ENCODE assay signal across 18 cellular contexts in the genomic region with DNA sequence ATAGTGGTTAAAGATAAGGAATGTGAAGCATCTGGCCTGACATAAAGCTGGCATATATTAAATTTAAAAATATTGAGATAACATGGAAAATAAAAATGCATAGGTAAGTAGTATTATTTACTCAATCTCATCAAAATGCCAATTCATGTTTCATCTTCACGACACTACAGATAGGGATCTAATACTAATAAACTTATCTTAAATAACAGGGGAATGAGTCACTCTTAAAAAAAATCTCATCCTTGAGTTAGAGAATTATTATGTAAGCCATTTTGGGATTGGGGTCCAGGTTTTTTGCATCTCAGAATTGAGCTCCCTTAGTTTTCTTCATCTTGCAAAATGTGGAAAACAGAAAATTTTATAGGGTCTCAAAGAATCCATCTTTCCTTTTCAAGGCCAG.
"Had no signal": no experiment of that assay in that cellular context is flagged by ENCODE, and none has a peak within 500 bp of the region (broad histone marks: within the 10 kb centered on the region; RNA-seq: fewer than 3 reads in every experiment).

No MANE protein-coding gene starts in this region.

- H3K27ac Mint-ChIP-seq: stimulated activated naive B cell treated with anti-CD40 and anti-IgM and Interleukin-4, amounts not matched to agents 10 μg/mL and 1 μg/mL and 100 μg/mL, for 72 hours; stimulated activated naive CD8-positive, alpha-beta T cell treated with anti-CD3 and anti-CD28 coated beads, Interleukin-15, amount 100 ng/mL, for 72 hours had no signal

- ATAC-seq: foreskin keratinocyte; naive thymus-derived CD4-positive, alpha-beta T cell; sciatic nerve; stimulated activated naive B cell treated with anti-CD40 and anti-IgM and Interleukin-4, amounts not matched to agents 10 μg/mL and 1 μg/mL and 100 μg/mL, for 72 hours; stimulated activated naive CD8-positive, alpha-beta T cell treated with anti-CD3 and anti-CD28 coated beads, Interleukin-15, amount 100 ng/mL, for 72 hours; upper lobe of right lung had no signal

- H3K4me3 Mint-ChIP-seq: stimulated activated naive B cell treated with anti-CD40 and anti-IgM and Interleukin-4, amounts not matched to agents 10 μg/mL and 1 μg/mL and 100 μg/mL, for 72 hours; stimulated activated naive CD8-positive, alpha-beta T cell treated with anti-CD3 and anti-CD28 coated beads, Interleukin-15, amount 100 ng/mL, for 72 hours had no signal

- H3K27me3 ChIP-seq: foreskin keratinocyte, hepatocyte, testis, tibial nerve, upper lobe of right lung, vagina had no signal

- H3K4me1 Mint-ChIP-seq: stimulated activated naive B cell treated with anti-CD40 and anti-IgM and Interleukin-4, amounts not matched to agents 10 μg/mL and 1 μg/mL and 100 μg/mL, for 72 hours had no signal

- H3K4me1 ChIP-seq: testis, tibial nerve, vagina had no signal

- H3K36me3 ChIP-seq: tibial nerve, upper lobe of right lung, vagina had no signal

- H3K79me2 ChIP-seq: hepatocyte had no signal

- H3K9me3 ChIP-seq: testis, tibial nerve, upper lobe of right lung, vagina had no signal

- H2AFZ ChIP-seq: hepatocyte had no signal

- DNase-seq: dermis blood vessel endothelial cell; erythroblast; foreskin keratinocyte; head of caudate nucleus; kidney glomerular epithelial cell; naive thymus-derived CD4-positive, alpha-beta T cell; posterior cingulate gyrus; stimulated activated CD4-positive, alpha-beta T cell treated with anti-CD3 and anti-CD28 coated beads, Interleukin-2, amount 100 ng/mL, for 24 hours; stimulated activated CD4-positive, alpha-beta T cell treated with anti-CD3 and anti-CD28 coated beads, Interleukin-4, amount 100 ng/mL, for 4 hours; stimulated activated naive B cell treated with anti-CD40 and anti-IgM and Interleukin-4, amounts not matched to agents 10 μg/mL and 1 μg/mL and 100 μg/mL, for 72 hours; stimulated activated naive CD8-positive, alpha-beta T cell treated with anti-CD3 and anti-CD28 coated beads, Interleukin-15, amount 100 ng/mL, for 72 hours; testis; upper lobe of right lung had no signal

- H3K27me3 Mint-ChIP-seq: naive thymus-derived CD4-positive, alpha-beta T cell; stimulated activated naive B cell treated with anti-CD40 and anti-IgM and Interleukin-4, amounts not matched to agents 10 μg/mL and 1 μg/mL and 100 μg/mL, for 72 hours; stimulated activated naive CD8-positive, alpha-beta T cell treated with anti-CD3 and anti-CD28 coated beads, Interleukin-15, amount 100 ng/mL, for 72 hours had no signal

- H3K4me2 ChIP-seq: hepatocyte had no signal

- H3K36me3 Mint-ChIP-seq: naive thymus-derived CD4-positive, alpha-beta T cell; stimulated activated naive B cell treated with anti-CD40 and anti-IgM and Interleukin-4, amounts not matched to agents 10 μg/mL and 1 μg/mL and 100 μg/mL, for 72 hours had no signal

- H3K4me3 ChIP-seq: hepatocyte, skin epidermis, testis, tibial nerve, upper lobe of right lung, vagina had no signal

- H3K27ac ChIP-seq: foreskin keratinocyte, hepatocyte, skin epidermis, testis, tibial nerve, upper lobe of right lung, vagina had no signal
